In genomic region chr4:3729188-3729884, GRCh38 we compare ENCODE assay signal across 17 cellular contexts. TPM values are rescaled to one million over a fixed set of nuclear protein-coding genes. Genes with fewer than 3 reads are reported as not detected.
DNase-seq lines count a peak whose midpoint lies in the region; ATAC-seq, FAIRE-seq and TF ChIP-seq lines count a peak whose summit lies in the region.
"Had no signal": no experiment of that assay in that cellular context is flagged by ENCODE, and none has a peak within 500 bp of the region (broad histone marks: within the 10 kb centered on the region; RNA-seq: fewer than 3 reads in every experiment).

No MANE protein-coding gene starts in this region.

- in situ Hi-C loops in K562 (cut with MboI): no loop called here

- WGBS in K562 (ENCODE audit: insufficient coverage, low coverage, missing lambda C conversion rate): 5% methylated on average over 11 of the region's 11 CpGs

- H3K79me2 ChIP-seq in K562 (ENCODE audit: control insufficient read depth, insufficient read depth, low read length): no peaks in the 10 kb centered on the region

- intact Hi-C loops in K562 (cut with micrococcal nuclease): no loop called here

- POLR2A ChIA-PET in K562 (lab: Yijun Ruan, JAX): interaction anchor here (0.6 kb wide), 2 partner anchors 10 to 19 kb away, joined by 3 read pairs; no protein-coding TSS in a partner anchor

- H3K27me3 ChIP-seq in K562 (ENCODE audit: control insufficient read depth in 2 of 2, insufficient read depth in 2 of 2, low read length in 2 of 2): peaks cover 19 to 79% of the 10 kb centered on the region in 2 experiments; a peak in 4 of 5 replicates

- no peaks in the 10 kb centered on the region for H3K9me3 ChIP-seq in K562 (replicated peaks; ENCODE audit: control insufficient read depth, insufficient read depth, low read depth, low read length)
- H3K9me3 ChIP-seq: pancreas had no signal

- TF ChIP-seq CTCF in K562 (IDR thresholded peaks at IDR 0.05 in 2 of 3, conservative IDR thresholded peaks at IDR 0.05 in 1 of 3; ENCODE audit: insufficient read depth in 2 of 3, low read depth in 1 of 3, low read length in 3 of 3) (no peak), type B pancreatic cell (conservative IDR thresholded peaks at IDR 0.05) (no peak), progenitor cell of endocrine pancreas (IDR thresholded peaks at IDR 0.05; ENCODE audit: unreplicated experiment) (no peak)

- no peaks in the 10 kb centered on the region for H3K9me3 Mint-ChIP-seq in type B pancreatic cell
- H3K9me3 Mint-ChIP-seq in progenitor cell of endocrine pancreas (ENCODE audit: low read depth): no peaks in the 10 kb centered on the region
- H3K9me3 Mint-ChIP-seq: activated B cell treated with CpG ODN at 0.5 μM for 24 hours; CD8-positive, alpha-beta memory T cell; T-helper 1 cell treated with Interleukin-12 subunit alpha and Interleukin-12 subunit beta and Interleukin-4 antibody, amounts not matched to agents 30 μg/mL and 1 μg/mL, for 36 hours had no signal

- H3K9me1 ChIP-seq in K562 (ENCODE audit: control insufficient read depth, insufficient read depth, low read length): no peaks in the 10 kb centered on the region

- H3K27me3 Mint-ChIP-seq in type B pancreatic cell: peaks cover 20% of the 10 kb centered on the region
- peaks cover 27% of the 10 kb centered on the region for H3K27me3 Mint-ChIP-seq in progenitor cell of endocrine pancreas
- H3K27me3 Mint-ChIP-seq: activated B cell treated with CpG ODN at 0.5 μM for 24 hours had no signal

- H3K27ac ChIP-seq in K562 (ENCODE audit: extremely low read depth, low read depth, low read length): no peak overlapping the region
- H3K27ac ChIP-seq: pancreas, tibial nerve had no signal

- FAIRE-seq in K562 (lab: Jason Lieb, UNC): no peak
- FAIRE-seq: G401.6, pancreas had no signal

- H4K20me1 ChIP-seq in K562 (replicated peaks; ENCODE audit: control insufficient read depth, insufficient read depth, low read length): peaks cover 19% of the 10 kb centered on the region; the same call in 1 of the 2 replicates

- no peak overlapping the region for H3K4me2 ChIP-seq in K562 (ENCODE audit: insufficient read depth, low read length)

- no peak overlapping the region for H3K9ac ChIP-seq in K562 (ENCODE audit: insufficient read depth in 1 of 2, low read depth in 2 of 2, low read length in 2 of 2)

- ATAC-seq in K562: no peak
- ATAC-seq: pancreas had no signal

- no peak overlapping the region for H2AFZ ChIP-seq in K562 (ENCODE audit: low read depth, low read length)

- H3K4me3 Mint-ChIP-seq in type B pancreatic cell (no peak overlapping the region), progenitor cell of endocrine pancreas (ENCODE audit: low read depth) (no peak overlapping the region)
- H3K4me3 Mint-ChIP-seq: activated B cell treated with CpG ODN at 0.5 μM for 24 hours; CD8-positive, alpha-beta memory T cell; T-helper 1 cell treated with Interleukin-12 subunit alpha and Interleukin-12 subunit beta and Interleukin-4 antibody, amounts not matched to agents 30 μg/mL and 1 μg/mL, for 36 hours had no signal

- H3K4me1 Mint-ChIP-seq in type B pancreatic cell (ENCODE audit: unreplicated experiment) (peaks cover 6% of the 10 kb centered on the region), progenitor cell of endocrine pancreas (ENCODE audit: low read depth) (peaks cover 2% of the 10 kb centered on the region)
- H3K4me1 Mint-ChIP-seq: activated B cell treated with CpG ODN at 0.5 μM for 24 hours; CD8-positive, alpha-beta memory T cell had no signal

- no peak for TF ChIP-seq POLR2A in K562 (conservative IDR thresholded peaks at IDR 0.05)

- H3K4me3 ChIP-seq in K562: no peak overlapping the region
- H3K4me3 ChIP-seq: pancreas, tibial nerve had no signal

- H3K36me3 Mint-ChIP-seq in type B pancreatic cell (no peaks in the 10 kb centered on the region), progenitor cell of endocrine pancreas (ENCODE audit: insufficient read depth) (no peaks in the 10 kb centered on the region)
- H3K36me3 Mint-ChIP-seq: CD8-positive, alpha-beta memory T cell had no signal

- H3K36me3 ChIP-seq in K562 (ENCODE audit: control insufficient read depth, insufficient read depth, low read length): no peaks in the 10 kb centered on the region
- H3K36me3 ChIP-seq: pancreas, tibial nerve had no signal

- no peak for TF ChIP-seq RAD21 in K562 (CRISPR knock-in tag; conservative IDR thresholded peaks at IDR 0.05 in 1 of 2, IDR thresholded peaks at IDR 0.05 in 1 of 2)

- H3K27ac Mint-ChIP-seq in type B pancreatic cell (peak overlapping the region; percentile 9), progenitor cell of endocrine pancreas (no peak overlapping the region)
- H3K27ac Mint-ChIP-seq: activated B cell treated with CpG ODN at 0.5 μM for 24 hours; CD8-positive, alpha-beta memory T cell; T-helper 1 cell treated with Interleukin-12 subunit alpha and Interleukin-12 subunit beta and Interleukin-4 antibody, amounts not matched to agents 30 μg/mL and 1 μg/mL, for 36 hours had no signal

- DNase-seq in NCI-H345 (lab: John Stamatoyannopoulos, UW) (peak; percentile 14), NCI-H345 treated with DMSO at 0.1 percent for 48 hours (lab: John Stamatoyannopoulos, UW; ENCODE audit: unreplicated experiment) (no peak), HS-5 (ENCODE audit: low read depth) (peak; percentile 29), K562 (ENCODE audit: extremely low read depth in 1 of 4, low spot score in 3 of 4) (no peak), type B pancreatic cell (ENCODE audit: extremely low spot score, unreplicated experiment) (no peak), cerebellar cortex (ENCODE audit: low spot score) (no peak), NCI-H526 treated with DMSO at 0.1 percent for 48 hours (lab: John Stamatoyannopoulos, UW) (no peak), progenitor cell of endocrine pancreas (ENCODE audit: low spot score, unreplicated experiment) (no peak)
- DNase-seq: activated B cell treated with CpG ODN at 0.5 μM for 24 hours; activated effector memory CD4-positive, alpha-beta T cell treated with Interleukin-2 at 50 U/mL for 16 hours; CD8-positive, alpha-beta memory T cell; MV-4-11; pancreas had no signal

- no peak for TF ChIP-seq EP300 in K562 (IDR thresholded peaks at IDR 0.05; ENCODE audit: low read length)

- CTCF ChIA-PET in K562 (lab: Yijun Ruan, JAX; ENCODE audit: low intra/inter-chr PET ratio): interaction anchor here (0.7 kb wide), 1 partner anchor 708 kb away, joined by 3 read pairs; no protein-coding TSS in a partner anchor

- peaks cover 0 to 12% of the 10 kb centered on the region in 2 experiments; a peak in 2 of 5 replicates for H3K4me1 ChIP-seq in K562 (replicated peaks in 1 of 2; ENCODE audit: control insufficient read depth in 2 of 2, insufficient read depth in 2 of 2, low read length in 2 of 2)
- H3K4me1 ChIP-seq: pancreas had no signal

- no TSS peak for BruUV-seq in K562 (replicated peaks; lab: Mats Ljungman, UMichigan)

TF ChIP-seq in K562, 482 proteins besides CTCF, POLR2A, EP300 and RAD21:
- peak; percentile 51; the same call in 1 of the 2 replicates for TF ChIP-seq BCOR (IDR thresholded peaks at IDR 0.05)
- peak; percentile 61 for TF ChIP-seq ZFP36 (IDR thresholded peaks at IDR 0.05; ENCODE audit: low read depth, low read length, partially characterized antibody)
- TF ChIP-seq ZKSCAN3 (CRISPR knock-in tag; IDR thresholded peaks at IDR 0.05): no peak
- no peak for TF ChIP-seq NFIC (IDR thresholded peaks at IDR 0.05)
- TF ChIP-seq PURB (CRISPR knock-in tag; IDR thresholded peaks at IDR 0.05; ENCODE audit: low read depth): no peak
- peak; percentile 85 for TF ChIP-seq RBM25 (IDR thresholded peaks at IDR 0.05; ENCODE audit: low read depth, low read length, severe bottlenecking)
- TF ChIP-seq MAFG (tag; conservative IDR thresholded peaks at IDR 0.05): no peak
- TF ChIP-seq SETDB1 (IDR thresholded peaks at IDR 0.05; ENCODE audit: low read length): no peak
- TF ChIP-seq CREM (IDR thresholded peaks at IDR 0.05; ENCODE audit: low read depth): no peak
- TF ChIP-seq ZEB2 (IDR thresholded peaks at IDR 0.05): no peak
- TF ChIP-seq NELFE (IDR thresholded peaks at IDR 0.05; ENCODE audit: insufficient read depth, insufficient read length): no peak
- TF ChIP-seq KDM1A (IDR thresholded peaks at IDR 0.05): 0 out of 4 replicates have a peak, but pooled peaks of 1 of the 2 experiments have one; percentile 18
- TF ChIP-seq NCOA1 (IDR thresholded peaks at IDR 0.05; ENCODE audit: low read depth): no peak
- TF ChIP-seq MED1 (CRISPR knock-in tag; IDR thresholded peaks at IDR 0.05; ENCODE audit: borderline replicate concordance): no peak

RNA-seq across cellular contexts. Expression of gene ADRA2C, which starts 36.8 kb away (rescaled TPM):
- 0.32 and 1.0 TPM in 2 replicates for total RNA-seq in K562 (2011; cell fraction: chromatin; rRNA removed; ENCODE audit: low replicate concordance)
- 1.2 and 1.7 TPM in 2 replicates for total RNA-seq in K562 (2011; cell fraction: nucleolus; rRNA removed)
- total RNA-seq in K562 (2011; cell fraction: nucleoplasm; rRNA removed): 0.88 TPM in 1 of 2 replicates, not detected in the other
- total RNA-seq in K562 (2014; rRNA removed): 0.14 and 0.61 TPM in 2 replicates
- total RNA-seq in K562 (2014; rRNA removed; fragmentation: Illumina TruSeq; extraction: Trizol): 0.11 and 0.13 TPM in 2 replicates
- total RNA-seq in K562 (2015; rRNA removed; fragmentation: Illumina TruSeq; extraction: Trizol): 0.11 and 0.14 TPM in 2 replicates
- 0.33 and 0.54 TPM in 2 replicates for total RNA-seq in K562 (2021)
- 0.21 and 0.42 TPM in 2 replicates for polyA plus RNA-seq in K562 (2011; rRNA removed)
- polyA plus RNA-seq in K562 (2011; cell fraction: cytosol; rRNA removed): 0.55 and 1.4 TPM in 2 replicates
- 0.77 and 0.88 TPM in 2 replicates for polyA plus RNA-seq in K562 (2011; cell fraction: nucleus; rRNA removed)
- polyA plus RNA-seq in K562 (2012): 0.17 and 0.69 TPM in 2 replicates
- 0.06 TPM in 1 of 2 replicates, not detected in the other for polyA plus RNA-seq in K562 (2014; fragmentation: Illumina TruSeq; extraction: Trizol)
- polyA plus RNA-seq in K562 (2014; fragmentation: Nextera tagmentation; extraction: Ambion mirVana): not detected
- 0.43 and 0.58 TPM in 2 replicates for polyA plus RNA-seq in K562 (2014; rRNA removed)
- 0.28 TPM in 1 of 2 replicates, not detected in the other for polyA minus RNA-seq in K562 (2011; rRNA and poly(A)+ RNA removed)
- 1.6 TPM in 1 of 2 replicates, not detected in the other for polyA minus RNA-seq in K562 (2011; cell fraction: cytosol; rRNA and poly(A)+ RNA removed)
- polyA minus RNA-seq in K562 (2011; cell fraction: nucleus; rRNA and poly(A)+ RNA removed): 0.81 and 1.1 TPM in 2 replicates
- total RNA-seq in type B pancreatic cell (ENCODE audit: low replicate concordance): 2.9 and 7.9 TPM in 2 replicates
- total RNA-seq in progenitor cell of endocrine pancreas: 2.9 and 3.0 TPM in 2 replicates
- total RNA-seq: activated B cell treated with CpG ODN at 0.5 μM for 24 hours; activated CD8-positive, alpha-beta memory T cell treated with anti-CD3 and anti-CD28 coated beads for 36 hours; CD8-positive, alpha-beta memory T cell had no signal
- polyA plus RNA-seq: CD8-positive, alpha-beta memory T cell had no signal

Comparison
In these comparisons a context has a peak if more than half of its experiments do, and no peak if none do; other contexts are left out.
1. DNase-seq: peak in NCI-H345 (single experiment) and HS-5 (single experiment); none in NCI-H345 treated with DMSO at 0.1 percent for 48 hours (single experiment), K562 (0 of 4), type B pancreatic cell (single experiment), cerebellar cortex (single experiment), NCI-H526 treated with DMSO at 0.1 percent for 48 hours (single experiment) and progenitor cell of endocrine pancreas (single experiment).